8 cellular contexts compared by ENCODE assay signal in the genomic region with DNA sequence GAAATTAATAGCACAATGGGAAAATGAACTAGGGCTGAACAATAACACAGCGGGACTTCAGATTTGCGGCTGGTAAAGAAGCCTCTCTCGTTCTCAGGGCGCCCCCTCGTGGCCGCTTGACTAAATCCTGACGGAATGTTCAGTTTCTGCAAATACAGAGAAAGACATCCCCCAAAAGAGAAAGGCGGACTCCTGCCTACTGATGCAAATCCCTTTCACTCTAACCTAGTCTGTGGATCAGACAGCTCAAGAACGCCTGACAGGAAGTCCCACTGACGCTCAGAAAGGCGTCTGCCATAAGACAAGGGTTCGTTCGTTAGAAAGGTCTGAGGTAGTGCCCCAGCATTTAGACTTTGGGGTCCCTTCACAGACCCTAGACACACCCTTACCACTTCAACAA. TPM values are rescaled to one million over a fixed set of nuclear protein-coding genes. Genes with fewer than 3 reads are reported as not detected.
DNase-seq lines count a peak whose midpoint lies in the region; ATAC-seq and TF ChIP-seq lines count a peak whose summit lies in the region.

No MANE protein-coding gene starts in this region.

- no peaks in the 10 kb centered on the region for H3K9me3 Mint-ChIP-seq in MCF 10A (ENCODE audit: unreplicated experiment)

- no peaks in the 10 kb centered on the region for H3K36me3 Mint-ChIP-seq in MCF 10A (ENCODE audit: insufficient read depth, unreplicated experiment)

- H3K36me3 ChIP-seq in skeletal muscle tissue (ENCODE audit: control insufficient read depth in 3 of 3, insufficient read depth in 3 of 3, low read length in 3 of 3): peaks cover 0 to 3% (median 0%) of the 10 kb centered on the region in 3 donors

- CTCF ChIA-PET in MCF 10A (lab: Yijun Ruan, JAX): interaction anchor here (0.6 to 6.9 kb wide), 75 partner anchors 8 to 863 kb away, joined by 3 to 134 read pairs (median 4); no protein-coding TSS in a partner anchor

- peak; percentile 74 for TF ChIP-seq CTCF in MCF 10A (IDR thresholded peaks at IDR 0.05; ENCODE audit: unreplicated experiment)

- no peaks in the 10 kb centered on the region for H3K27me3 Mint-ChIP-seq in MCF 10A (ENCODE audit: insufficient read depth, unreplicated experiment)

- peak overlapping the region; percentile 24 to 83 (median 63) for H3K4me3 ChIP-seq in skeletal muscle tissue (ENCODE audit: low read length in 3 of 3)

- no peak overlapping the region for H3K27ac Mint-ChIP-seq in MCF 10A (ENCODE audit: low read depth, unreplicated experiment)

- H3K27ac ChIP-seq in skeletal muscle tissue (ENCODE audit: low read depth, low read length): peak overlapping the region; percentile 17

- H3K9ac ChIP-seq in skeletal muscle tissue (ENCODE audit: low read depth in 1 of 3, low read length in 3 of 3): peak overlapping the region; percentile 59 to 69 (median 66)

- peak overlapping the region; percentile 69 for H3K4me3 Mint-ChIP-seq in MCF 10A (ENCODE audit: unreplicated experiment)

- BruUV-seq in MCF 10A (replicated peaks; lab: Mats Ljungman, UMichigan): no TSS peak

- intact Hi-C loops in MCF 10A (cut with micrococcal nuclease): loop anchor here (1.0 to 5.0 kb wide), 5 partner anchors 69 to 716 kb away; no protein-coding TSS in a partner anchor

- peaks cover 57 to 69% (median 69%) of the 10 kb centered on the region in 3 donors for H3K4me1 ChIP-seq in skeletal muscle tissue (ENCODE audit: control insufficient read depth in 3 of 3, insufficient read depth in 3 of 3, low read length in 3 of 3)

- H3K4me1 Mint-ChIP-seq in MCF 10A (ENCODE audit: insufficient read depth, unreplicated experiment): peaks cover 64% of the 10 kb centered on the region

- no peaks in the 10 kb centered on the region for H3K9me3 ChIP-seq in skeletal muscle tissue (ENCODE audit: control insufficient read depth in 3 of 3, low read length in 3 of 3)

- POLR2A ChIA-PET in MCF 10A (lab: Yijun Ruan, JAX): interaction anchor here (0.6 to 5.6 kb wide), 10 partner anchors 13 to 735 kb away, joined by 3 to 59 read pairs (median 4); no protein-coding TSS in a partner anchor

- no peak for ATAC-seq in HG02870 (IDR thresholded peaks at IDR 0.05; ENCODE audit: unreplicated experiment)

- DNase-seq in NCI-H524 (lab: John Stamatoyannopoulos, UW) (peak; percentile 80 to 85), NCI-H524 treated with DMSO at 0.1 percent for 48 hours (lab: John Stamatoyannopoulos, UW) (no peak), NCI-H2081 (lab: John Stamatoyannopoulos, UW) (peak; percentile 84 to 89), UCSD-AML1 (lab: John Stamatoyannopoulos, UW; ENCODE audit: unreplicated experiment) (peak; percentile 71), MCF 10A (ENCODE audit: unreplicated experiment) (peak; percentile 86), iPS-NIHi11 (ENCODE audit: low spot score) (peak; percentile 58)

- H3K27me3 ChIP-seq in skeletal muscle tissue (ENCODE audit: control insufficient read depth in 3 of 3, insufficient read depth in 3 of 3, low read length in 3 of 3): no peaks in the 10 kb centered on the region

RNA-seq across cellular contexts. Expression of a gene that starts 2.5 kb away (rescaled TPM):
- total RNA-seq in MCF 10A (2022): 2.6 and 3.4 TPM in 2 replicates
- total RNA-seq in skeletal muscle tissue: 9.4 TPM
